1 cellular context compared by ENCODE assay signal in genomic region chr6:108565091-108565766, GRCh38.
TF ChIP-seq lines count a peak whose summit lies in the region.

No MANE protein-coding gene starts in this region.

TF ChIP-seq in GM12878, 131 proteins besides CTCF, POLR2A, EP300 and RAD21 (continued from another document and continues in another):
- TF ChIP-seq IRF5 (IDR thresholded peaks at IDR 0.05; ENCODE audit: borderline replicate concordance) (no peak), SREBF2 (IDR thresholded peaks at IDR 0.05; ENCODE audit: low read length) (no peak), ATF7 (IDR thresholded peaks at IDR 0.05; ENCODE audit: low read depth) (peak; percentile 75), NR2C1 (IDR thresholded peaks at IDR 0.05) (no peak), SP1 (IDR thresholded peaks at IDR 0.05; ENCODE audit: low read depth, low read length) (peak; percentile 51), BCLAF1 (IDR thresholded peaks at IDR 0.05) (no peak), HSF1 (IDR thresholded peaks at IDR 0.05; ENCODE audit: low read depth, low read length) (no peak), BHLHE40 (IDR thresholded peaks at IDR 0.05; ENCODE audit: borderline replicate concordance in 1 of 2, low read depth in 2 of 2, low read length in 1 of 2) (peak; percentile 66 to 81; a peak in 3 of 4 replicates), GABPA (IDR thresholded peaks at IDR 0.05; ENCODE audit: low read depth) (no peak; the same call in 1 of the 2 replicates), ZBED1 (IDR thresholded peaks at IDR 0.05; ENCODE audit: borderline replicate concordance) (peak; percentile 41; the same call in 1 of the 2 replicates), EGR1 (IDR thresholded peaks at IDR 0.05; ENCODE audit: borderline replicate concordance in 1 of 2, low read depth in 2 of 2, low read length in 2 of 2) (no peak), SUZ12 (IDR thresholded peaks at IDR 0.05; ENCODE audit: unreplicated experiment) (no peak), ZNF217 (IDR thresholded peaks at IDR 0.05) (no peak; the same call in 1 of the 2 replicates), BRCA1 (IDR thresholded peaks at IDR 0.05; ENCODE audit: low read depth, low read length) (no peak), EZH2 (IDR thresholded peaks at IDR 0.05; ENCODE audit: borderline replicate concordance, control insufficient read depth, low read depth, low read length) (no peak), SREBF1 (IDR thresholded peaks at IDR 0.05; ENCODE audit: low read length) (no peak), RUNX3 (IDR thresholded peaks at IDR 0.05; ENCODE audit: low read length) (peak; percentile 96), YBX1 (IDR thresholded peaks at IDR 0.05) (no peak), SPI1 (IDR thresholded peaks at IDR 0.05; ENCODE audit: borderline replicate concordance, insufficient read depth, low read depth, low read length) (peak; percentile 98), BCL3 (IDR thresholded peaks at IDR 0.05; ENCODE audit: borderline replicate concordance, insufficient read depth, low read depth, low read length, poor library complexity, severe bottlenecking) (peak; percentile 60), MEF2A (IDR thresholded peaks at IDR 0.05; ENCODE audit: insufficient read depth, low read depth, low read length) (peak; percentile 58; the same call in 1 of the 2 replicates), KDM1A (IDR thresholded peaks at IDR 0.05; ENCODE audit: borderline replicate concordance) (no peak), RAD51 (IDR thresholded peaks at IDR 0.05) (no peak), CBFB (IDR thresholded peaks at IDR 0.05; ENCODE audit: low read depth) (peak; percentile 63; the same call in 1 of the 2 replicates), IKZF2 (IDR thresholded peaks at IDR 0.05) (peak; percentile 91 to 93), ESRRA (IDR thresholded peaks at IDR 0.05; ENCODE audit: low read length) (no peak), NR2C2 (IDR thresholded peaks at IDR 0.05; ENCODE audit: borderline replicate concordance, control insufficient read depth, insufficient read length, low read depth) (no peak), CUX1 (IDR thresholded peaks at IDR 0.05; ENCODE audit: insufficient replicate concordance, low read depth, low read length) (peak; percentile 53), ZBTB40 (IDR thresholded peaks at IDR 0.05; ENCODE audit: borderline replicate concordance) (no peak), BCL11A (IDR thresholded peaks at IDR 0.05; ENCODE audit: low read depth, low read length) (peak; percentile 78), TCF12 (IDR thresholded peaks at IDR 0.05; ENCODE audit: low read depth, low read length) (peak; percentile 54; the same call in 1 of the 2 replicates), CREM (IDR thresholded peaks at IDR 0.05; ENCODE audit: low read depth) (peak; percentile 53; the same call in 1 of the 2 replicates), DPF2 (IDR thresholded peaks at IDR 0.05) (peak; percentile 83; the same call in 1 of the 2 replicates), YY1 (IDR thresholded peaks at IDR 0.05; ENCODE audit: low read depth, low read length) (no peak), HCFC1 (IDR thresholded peaks at IDR 0.05; ENCODE audit: low read length) (no peak), NFXL1 (IDR thresholded peaks at IDR 0.05; ENCODE audit: borderline replicate concordance) (no peak), LARP7 (IDR thresholded peaks at IDR 0.05) (no peak), ASH2L (IDR thresholded peaks at IDR 0.05; ENCODE audit: borderline replicate concordance, low read depth) (no peak), SIN3A (IDR thresholded peaks at IDR 0.05; ENCODE audit: low read depth, low read length) (no peak), SMARCA5 (IDR thresholded peaks at IDR 0.05) (no peak; the same call in 1 of the 2 replicates), E2F8 (IDR thresholded peaks at IDR 0.05; ENCODE audit: low read depth, partially characterized antibody) (no peak), RFX5 (IDR thresholded peaks at IDR 0.05; ENCODE audit: low read depth, low read length) (no peak), ZNF24 (IDR thresholded peaks at IDR 0.05) (peak; percentile 59; the same call in 1 of the 2 replicates), NR2F1 (conservative IDR thresholded peaks at IDR 0.05) (peak; percentile 99), POLR2AphosphoS5 (IDR thresholded peaks at IDR 0.05; ENCODE audit: low read length) (no peak), FOXM1 (IDR thresholded peaks at IDR 0.05; ENCODE audit: low read depth, low read length) (peak; percentile 76)
